25 cellular contexts compared by ENCODE assay signal in the genomic region with DNA sequence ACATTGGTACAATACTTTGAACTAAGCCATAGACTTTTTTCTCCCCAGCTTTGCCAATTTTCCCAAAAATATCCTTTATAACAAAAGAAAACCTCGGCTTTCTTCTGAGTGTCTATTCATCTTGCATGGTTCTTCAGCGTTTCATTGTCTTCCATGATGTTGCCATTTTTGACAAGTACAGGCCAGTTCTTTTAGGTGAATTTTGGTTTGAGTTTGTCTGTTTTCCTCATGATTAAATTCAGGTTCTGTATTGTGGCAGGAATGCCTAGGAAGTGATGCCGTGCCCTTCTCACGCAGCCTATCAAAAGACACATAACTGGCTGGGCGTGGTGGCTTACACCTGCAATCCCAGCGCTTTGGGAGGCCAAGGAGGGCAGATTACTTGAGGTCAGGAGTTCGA.
"Had no signal": no experiment of that assay in that cellular context is flagged by ENCODE, and none has a peak within 500 bp of the region (broad histone marks: within the 10 kb centered on the region; RNA-seq: fewer than 3 reads in every experiment).

No MANE protein-coding gene starts in this region.

- DNase-seq: cerebellar nuclear complex; effector memory CD8-positive, alpha-beta T cell; foreskin melanocyte; head of caudate nucleus; hippocampal formation; lower lobe of right lung; natural killer cell; ovary; stimulated activated CD4-positive, alpha-beta T cell treated with anti-CD3 and anti-CD28 coated beads, Interleukin-2, amount 100 ng/mL, for 24 hours; stimulated activated CD4-positive, alpha-beta T cell treated with anti-CD3 and anti-CD28 coated beads, Interleukin-4, amount 100 ng/mL, for 4 hours; stimulated activated naive B cell treated with anti-CD40 and anti-IgM and Interleukin-4, amounts not matched to agents 10 μg/mL and 1 μg/mL and 100 μg/mL, for 72 hours; thyroid gland; upper lobe of left lung; uterus had no signal

- FAIRE-seq: colon, islet of Langerhans had no signal

- H3K27ac Mint-ChIP-seq: effector memory CD8-positive, alpha-beta T cell; mesothelial cell of epicardium; stimulated activated naive B cell treated with anti-CD40 and anti-IgM and Interleukin-4, amounts not matched to agents 10 μg/mL and 1 μg/mL and 100 μg/mL, for 72 hours had no signal

- H3K27me3 ChIP-seq: left lung, ovary, suprapubic skin, thyroid gland, upper lobe of left lung, uterus had no signal

- H3K27ac ChIP-seq: left lung, lower lobe of right lung, ovary, prostate gland, skin epidermis, suprapubic skin, thyroid gland, upper lobe of left lung, uterus had no signal

- H3K4me1 ChIP-seq: prostate gland had no signal

- H3K9me3 Mint-ChIP-seq: dendritic cell treated with granulocyte-macrophage colony-stimulating factor and Interleukin-4, amounts not matched to agents 40 ng/mL and 50 ng/mL, for 4 days; effector memory CD8-positive, alpha-beta T cell; memory B cell; mesothelial cell of epicardium; natural killer cell; neural crest cell; stimulated activated naive B cell treated with anti-CD40 and anti-IgM and Interleukin-4, amounts not matched to agents 10 μg/mL and 1 μg/mL and 100 μg/mL, for 72 hours had no signal

- H3K36me3 Mint-ChIP-seq: memory B cell; mesothelial cell of epicardium; natural killer cell; stimulated activated naive B cell treated with anti-CD40 and anti-IgM and Interleukin-4, amounts not matched to agents 10 μg/mL and 1 μg/mL and 100 μg/mL, for 72 hours had no signal

- H3K9me3 ChIP-seq: left lung, lower lobe of right lung, ovary, prostate gland, suprapubic skin, thyroid gland, upper lobe of left lung, uterus had no signal

- ATAC-seq: lower lobe of right lung, sciatic nerve had no signal

- H3K36me3 ChIP-seq: left lung, lower lobe of right lung, ovary, prostate gland, suprapubic skin, thyroid gland, upper lobe of left lung, uterus had no signal

- H3K4me3 ChIP-seq: left lung, lower lobe of right lung, ovary, prostate gland, skin epidermis, suprapubic skin, thyroid gland, upper lobe of left lung, uterus had no signal
